Comparison of ENCODE assay signal across 20 cellular contexts in the genomic region with DNA sequence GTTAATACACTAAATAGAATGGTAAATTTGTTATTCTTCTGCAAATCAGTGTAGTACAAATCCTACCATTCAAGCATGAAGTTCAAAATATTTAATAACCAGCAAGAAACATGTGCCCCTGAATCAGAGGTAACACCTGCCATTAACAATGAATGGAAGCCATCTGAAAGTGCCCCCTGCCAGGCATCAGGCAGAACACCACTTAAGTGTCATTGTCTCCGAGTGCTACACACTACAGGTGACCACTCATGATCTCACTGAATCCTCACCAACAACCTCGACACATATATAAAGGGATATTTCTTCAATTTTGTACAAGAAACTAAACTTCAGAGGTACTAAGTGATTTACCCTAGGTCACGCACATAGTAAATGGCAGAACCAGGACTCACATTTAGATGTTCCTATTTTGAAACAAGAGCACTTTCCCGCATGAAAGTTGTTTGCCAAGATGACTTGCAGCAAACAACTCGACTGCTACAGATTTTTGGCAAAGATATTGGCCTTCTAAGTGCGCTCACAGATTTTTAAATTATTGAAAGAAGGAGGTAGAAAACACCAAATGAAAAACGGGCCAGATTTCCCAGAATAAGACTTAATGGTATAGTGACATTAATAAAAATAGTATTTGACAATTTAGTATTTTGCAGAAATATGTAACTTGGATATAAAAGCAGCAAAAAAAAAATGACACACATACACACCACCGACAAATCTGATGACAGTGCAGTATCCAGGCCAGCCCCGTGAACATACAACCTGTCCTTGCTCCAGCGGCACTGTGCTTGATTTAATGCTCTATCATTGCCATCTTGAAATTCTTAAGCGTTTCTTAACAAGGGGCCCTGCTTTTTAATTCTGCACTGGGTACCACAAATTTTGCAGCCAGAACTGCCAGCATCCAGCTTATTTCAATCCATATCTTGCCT.
DNase-seq lines count a peak whose midpoint lies in the region; ATAC-seq, FAIRE-seq and TF ChIP-seq lines count a peak whose summit lies in the region.
"Had no signal": no experiment of that assay in that cellular context is flagged by ENCODE, and none has a peak within 500 bp of the region (broad histone marks: within the 10 kb centered on the region; RNA-seq: fewer than 3 reads in every experiment).

No MANE protein-coding gene starts in this region.

- H3K27me3 ChIP-seq in mammary epithelial cell (ENCODE audit: insufficient read depth, low read length) (no peaks in the 10 kb centered on the region), K562 (ENCODE audit: control insufficient read depth in 2 of 2, insufficient read depth in 2 of 2, low read length in 2 of 2) (peaks cover 5 to 7% of the 10 kb centered on the region in 2 experiments; a peak in 4 of 5 replicates), H7 (ENCODE audit: control insufficient read depth, insufficient read depth, low read length) (no peaks in the 10 kb centered on the region)
- H3K27me3 ChIP-seq: thyroid gland had no signal

- no peak overlapping the region for H2AFZ ChIP-seq in mammary epithelial cell (ENCODE audit: low read depth, low read length)
- H2AFZ ChIP-seq in K562 (ENCODE audit: low read depth, low read length), result no peak overlapping the region

- ATAC-seq in K562 (no peak), HG03175 (IDR thresholded peaks at IDR 0.05; ENCODE audit: unreplicated experiment) (no peak)

- H3K79me2 ChIP-seq in mammary epithelial cell (ENCODE audit: insufficient read depth, low read length), result no peaks in the 10 kb centered on the region
- H3K79me2 ChIP-seq in K562 (ENCODE audit: control insufficient read depth, insufficient read depth, low read length), result no peaks in the 10 kb centered on the region

- H3K27me3 Mint-ChIP-seq in MCF 10A (ENCODE audit: insufficient read depth, unreplicated experiment), result no peaks in the 10 kb centered on the region
- H3K27me3 Mint-ChIP-seq: activated naive CD8-positive, alpha-beta T cell had no signal

- TF ChIP-seq RAD21 in K562 (CRISPR knock-in tag; conservative IDR thresholded peaks at IDR 0.05 in 1 of 2, IDR thresholded peaks at IDR 0.05 in 1 of 2), result no peak

- no peak for TF ChIP-seq POLR2A in K562 (conservative IDR thresholded peaks at IDR 0.05)

- no peak overlapping the region for H3K4me3 Mint-ChIP-seq in MCF 10A (ENCODE audit: unreplicated experiment)
- H3K4me3 Mint-ChIP-seq: activated naive CD8-positive, alpha-beta T cell; CD4-positive, CD25-positive, alpha-beta regulatory T cell had no signal

- H3K27ac ChIP-seq in mammary epithelial cell (ENCODE audit: insufficient read depth, low read depth, low read length) (no peak overlapping the region), K562 (ENCODE audit: extremely low read depth, low read depth, low read length) (no peak overlapping the region)
- H3K27ac ChIP-seq: thyroid gland had no signal

- CTCF ChIA-PET in MCF 10A (lab: Yijun Ruan, JAX), result interaction anchor here (0.5 to 0.7 kb wide), 3 partner anchors 167 to 1515 kb away, joined by 3 read pairs; no protein-coding TSS in a partner anchor
- CTCF ChIA-PET in mammary epithelial cell (lab: Charles Lee; ENCODE audit: low non-redundant PET), result no interaction called here
- CTCF ChIA-PET in K562 (lab: Yijun Ruan, JAX; ENCODE audit: low intra/inter-chr PET ratio), result no interaction called here

- H3K9me3 Mint-ChIP-seq in MCF 10A (ENCODE audit: unreplicated experiment), result no peaks in the 10 kb centered on the region
- H3K9me3 Mint-ChIP-seq: CD4-positive, CD25-positive, alpha-beta regulatory T cell had no signal

- H3K36me3 ChIP-seq in mammary epithelial cell (ENCODE audit: insufficient read depth, low read length), result no peaks in the 10 kb centered on the region
- no peaks in the 10 kb centered on the region for H3K36me3 ChIP-seq in K562 (ENCODE audit: control insufficient read depth, insufficient read depth, low read length)
- H3K36me3 ChIP-seq in H7 (replicated peaks; ENCODE audit: control insufficient read depth, insufficient read depth, low read length), result no peaks in the 10 kb centered on the region
- H3K36me3 ChIP-seq: thyroid gland had no signal

- POLR2A ChIA-PET in MCF 10A (lab: Yijun Ruan, JAX) (interaction anchor here (0.5 to 1.8 kb wide), 4 partner anchors 11 to 498 kb away, joined by 3 to 4 read pairs (median 3); no protein-coding TSS in a partner anchor), K562 (lab: Yijun Ruan, JAX) (interaction anchor here (1.3 kb wide), 1 partner anchor 35 kb away, joined by 3 read pairs; no protein-coding TSS in a partner anchor)

- in situ Hi-C loops in mammary epithelial cell (cut with MboI; ENCODE audit: low sequenced_read_pairs in 2 of 2) (no loop called here), K562 (cut with MboI) (no loop called here)

- 87% methylated on average over 11 of the region's 11 CpGs for WGBS in mammary epithelial cell (ENCODE audit: low coverage, missing lambda C conversion rate)
- 2% methylated on average over 11 of the region's 11 CpGs for WGBS in K562 (ENCODE audit: insufficient coverage, low coverage, missing lambda C conversion rate)

- DNase-seq in MCF 10A (ENCODE audit: unreplicated experiment) (no peak), mammary epithelial cell (no peak), NCI-H2107 treated with DMSO at 0.1 percent for 48 hours (lab: John Stamatoyannopoulos, UW; ENCODE audit: unreplicated experiment) (peak; percentile 78), K562 (ENCODE audit: extremely low read depth in 1 of 4, low spot score in 3 of 4) (no peak), ecto neural progenitor cell (ENCODE audit: low spot score) (no peak), H7 (no peak), HuH-7.5 (ENCODE audit: low spot score) (no peak)
- DNase-seq: activated CD4-positive, alpha-beta T cell treated with anti-CD3 and anti-CD28 coated beads for 48 hours; activated T-cell treated with anti-CD3 and anti-CD28 coated beads, Interleukin-2, amount 50 U/mL, for 1 hour; CD4-positive, CD25-positive, alpha-beta regulatory T cell; effector CD4-positive, alpha-beta T cell; hippocampal formation; occipital lobe; T-helper 9 cell; thyroid gland had no signal

- H3K27ac Mint-ChIP-seq in MCF 10A (ENCODE audit: low read depth, unreplicated experiment), result peak overlapping the region; percentile 7
- H3K27ac Mint-ChIP-seq: activated naive CD8-positive, alpha-beta T cell; CD4-positive, CD25-positive, alpha-beta regulatory T cell had no signal

- peaks cover 50% of the 10 kb centered on the region for H3K4me1 Mint-ChIP-seq in MCF 10A (ENCODE audit: insufficient read depth, unreplicated experiment)
- H3K4me1 Mint-ChIP-seq: CD4-positive, CD25-positive, alpha-beta regulatory T cell had no signal

- no peak overlapping the region for H3K4me3 ChIP-seq in mammary epithelial cell (replicated peaks in 1 of 3; ENCODE audit: insufficient read depth in 1 of 3, low read depth in 2 of 3, low read length in 3 of 3)
- H3K4me3 ChIP-seq in K562, result no peak overlapping the region
- H3K4me3 ChIP-seq in H7 (ENCODE audit: insufficient read depth, low read depth, low read length), result no peak overlapping the region
- H3K4me3 ChIP-seq: thyroid gland had no signal

- H3K9me1 ChIP-seq in K562 (ENCODE audit: control insufficient read depth, insufficient read depth, low read length), result no peaks in the 10 kb centered on the region

- BruUV-seq in MCF 10A (replicated peaks; lab: Mats Ljungman, UMichigan) (no TSS peak), mammary epithelial cell (replicated peaks; lab: Mats Ljungman, UMichigan) (no TSS peak), K562 (replicated peaks; lab: Mats Ljungman, UMichigan) (no TSS peak)

- H3K9ac ChIP-seq in mammary epithelial cell (ENCODE audit: insufficient read depth, low read length) (no peak overlapping the region), K562 (ENCODE audit: insufficient read depth in 1 of 2, low read depth in 2 of 2, low read length in 2 of 2) (no peak overlapping the region)

- H3K4me1 ChIP-seq in mammary epithelial cell (ENCODE audit: insufficient read depth, low read length), result peaks cover 17% of the 10 kb centered on the region
- peaks cover 0 to 5% of the 10 kb centered on the region in 2 experiments; a peak in 1 of 5 replicates for H3K4me1 ChIP-seq in K562 (replicated peaks in 1 of 2; ENCODE audit: control insufficient read depth in 2 of 2, insufficient read depth in 2 of 2, low read length in 2 of 2)

- intact Hi-C loops in MCF 10A (cut with micrococcal nuclease) (no loop called here), mammary epithelial cell (cut with micrococcal nuclease) (no loop called here), K562 (cut with micrococcal nuclease) (no loop called here)

- TF ChIP-seq CTCF in MCF 10A (IDR thresholded peaks at IDR 0.05; ENCODE audit: unreplicated experiment), result no peak
- TF ChIP-seq CTCF in mammary epithelial cell (conservative IDR thresholded peaks at IDR 0.05 in 1 of 2, IDR thresholded peaks at IDR 0.05 in 1 of 2; ENCODE audit: extremely low read depth in 1 of 2, insufficient read depth in 1 of 2, low read depth in 1 of 2, low read length in 2 of 2), result no peak
- TF ChIP-seq CTCF in K562 (IDR thresholded peaks at IDR 0.05 in 2 of 3, conservative IDR thresholded peaks at IDR 0.05 in 1 of 3; ENCODE audit: insufficient read depth in 2 of 3, low read depth in 1 of 3, low read length in 3 of 3), result no peak

- H3K9me3 ChIP-seq in mammary epithelial cell (replicated peaks; ENCODE audit: insufficient read depth, low read length) (no peaks in the 10 kb centered on the region), K562 (replicated peaks; ENCODE audit: control insufficient read depth, insufficient read depth, low read depth, low read length) (no peaks in the 10 kb centered on the region)
- H3K9me3 ChIP-seq: thyroid gland had no signal

- dilution Hi-C loops in mammary epithelial cell (cut with HindIII; ENCODE audit: low sequenced_read_pairs), result no loop called here

- H4K20me1 ChIP-seq in mammary epithelial cell (ENCODE audit: insufficient read depth, low read length) (no peaks in the 10 kb centered on the region), K562 (replicated peaks; ENCODE audit: control insufficient read depth, insufficient read depth, low read length) (no peaks in the 10 kb centered on the region)

- TF ChIP-seq EP300 in K562 (IDR thresholded peaks at IDR 0.05; ENCODE audit: low read length), result no peak

- H3K36me3 Mint-ChIP-seq in MCF 10A (ENCODE audit: insufficient read depth, unreplicated experiment), result no peaks in the 10 kb centered on the region
- H3K36me3 Mint-ChIP-seq: activated naive CD8-positive, alpha-beta T cell; CD4-positive, CD25-positive, alpha-beta regulatory T cell had no signal

- H3K4me2 ChIP-seq in mammary epithelial cell (ENCODE audit: insufficient read depth, low read depth, low read length) (no peak overlapping the region), K562 (ENCODE audit: insufficient read depth, low read length) (no peak overlapping the region)

- FAIRE-seq in K562 (lab: Jason Lieb, UNC), result no peak
- FAIRE-seq: A204.1, bronchial epithelial cell, GM12891 had no signal

TF ChIP-seq in K562, 482 proteins besides CTCF, POLR2A, EP300 and RAD21 (continues in another document):
- TF ChIP-seq MAFG (tag; conservative IDR thresholded peaks at IDR 0.05) (peak; percentile 64), ETS2 (tag; IDR thresholded peaks at IDR 0.05; ENCODE audit: borderline replicate concordance, poor library complexity, severe bottlenecking) (no peak)
